23 cellular contexts compared by ENCODE assay signal in the genomic region with DNA sequence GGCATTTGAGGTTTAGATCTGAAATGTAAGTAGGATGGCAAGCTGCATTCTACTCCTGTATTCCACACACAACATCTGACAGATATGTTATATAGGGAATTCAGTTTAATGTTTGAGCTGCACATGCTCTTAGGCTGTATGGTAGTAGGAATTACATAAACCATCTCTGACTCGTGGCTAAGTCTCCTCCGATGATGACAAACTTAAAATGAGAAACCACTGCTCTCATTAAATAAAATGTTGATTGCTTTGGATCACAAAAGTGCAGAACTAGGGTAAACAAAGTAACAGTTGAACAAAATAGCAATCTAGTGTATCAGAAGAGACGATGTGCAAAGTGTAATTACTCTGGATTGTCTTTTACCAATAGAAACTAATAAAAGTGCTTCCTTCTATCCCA. TPM values are rescaled to one million over a fixed set of nuclear protein-coding genes. Genes with fewer than 3 reads are reported as not detected.
DNase-seq lines count a peak whose midpoint lies in the region; ATAC-seq, FAIRE-seq and TF ChIP-seq lines count a peak whose summit lies in the region.
"Had no signal": no experiment of that assay in that cellular context is flagged by ENCODE, and none has a peak within 500 bp of the region (broad histone marks: within the 10 kb centered on the region; RNA-seq: fewer than 3 reads in every experiment).

No MANE protein-coding gene starts in this region.

- TF ChIP-seq RAD21 in IMR-90 (IDR thresholded peaks at IDR 0.05; ENCODE audit: low read length) = no peak

- H3K4me3 ChIP-seq in IMR-90 (ENCODE audit: insufficient read depth, low read depth, low read length) = no peak overlapping the region
- no peak overlapping the region for H3K4me3 ChIP-seq in fibroblast of mammary gland (ENCODE audit: control insufficient read depth, low read depth, low read length)
- H3K4me3 ChIP-seq in smooth muscle cell = no peak overlapping the region
- H3K4me3 ChIP-seq: GM23338, HAP-1, PC-9, SJSA1 had no signal

- H3K4me1 ChIP-seq in IMR-90 (ENCODE audit: control insufficient read depth, insufficient read depth, low read length) (peaks cover 6% of the 10 kb centered on the region), smooth muscle cell (ENCODE audit: low read depth) (peaks cover 17% of the 10 kb centered on the region)

- H4K20me1 ChIP-seq in IMR-90 (ENCODE audit: insufficient read depth, low read length) (no peaks in the 10 kb centered on the region), smooth muscle cell (ENCODE audit: low read depth) (no peaks in the 10 kb centered on the region)

- intact Hi-C loops in IMR-90 (cut with micrococcal nuclease) (no loop called here), cardiac septum (cut with DNase I) (loop anchor here (2.0 kb wide), 1 partner anchor 48 kb away; no protein-coding TSS in a partner anchor)

- H3K4me2 ChIP-seq in IMR-90 (ENCODE audit: low read depth, low read length) (no peak overlapping the region; the same call in 1 of the 2 replicates), smooth muscle cell (peak overlapping the region; percentile 4)
- H3K4me2 ChIP-seq: GM23338, KMS-11, PC-9 had no signal

- H3F3A ChIP-seq in smooth muscle cell (ENCODE audit: low read depth) = peaks cover 7% of the 10 kb centered on the region

- H3K27ac ChIP-seq in IMR-90 (ENCODE audit: insufficient read depth, low read length) (no peak overlapping the region), smooth muscle cell (ENCODE audit: low read depth) (peak overlapping the region; percentile 3)
- H3K27ac ChIP-seq: C4-2B, KMS-11, PC-9, SJSA1 had no signal

- H3K23ac ChIP-seq in IMR-90 (ENCODE audit: low read depth, low read length) = no peak overlapping the region

- H4K8ac ChIP-seq in IMR-90 (ENCODE audit: low read depth in 2 of 2, low read length in 2 of 2) = peak overlapping the region; percentile 8 to 64; a peak in 2 of 4 replicates

- ATAC-seq in IMR-90 (ENCODE audit: low read depth) = peak; percentile 35; the same call in 1 of the 2 replicates
- ATAC-seq: GM23338, Right ventricle myocardium inferior had no signal

- in situ Hi-C loops in IMR-90 (cut with MboI; ENCODE audit: low sequenced_read_pairs) = no loop called here

- no peak overlapping the region for H3K56ac ChIP-seq in IMR-90 (ENCODE audit: extremely low read depth, insufficient read depth, low read length)

- no peaks in the 10 kb centered on the region for H3K36me3 ChIP-seq in IMR-90 (ENCODE audit: control insufficient read depth, insufficient read depth, low read length)
- H3K36me3 ChIP-seq in smooth muscle cell (ENCODE audit: low read depth) = no peaks in the 10 kb centered on the region
- H3K36me3 ChIP-seq: HAP-1, SJSA1 had no signal

- H3K18ac ChIP-seq in IMR-90 (ENCODE audit: low read depth, low read length) = peak overlapping the region; percentile 82

- DNase-seq in H54 (ENCODE audit: insufficient read length, low spot score) (no peak), IMR-90 (peak; percentile 26), fibroblast of mammary gland (ENCODE audit: low read depth) (peak; percentile 38), smooth muscle cell (lab: John Stamatoyannopoulos, UW; ENCODE audit: unreplicated experiment) (no peak), middle frontal gyrus (ENCODE audit: extremely low spot score, low spot score) (no peak), cardiac septum (ENCODE audit: low spot score) (no peak), nucleus accumbens (lab: John Stamatoyannopoulos, UW) (no peak)
- DNase-seq: Calu3; DND-41; MM.1S; NCI-H2029; NCI-H446; NCI-H524 treated with DMSO at 0.1 percent for 48 hours; NCI-H774; NK-92 treated with Interleukin-12 subunit alpha and Interleukin-12 subunit beta, amount 100 ng/mL, for 24 hours; PC-9 had no signal

- no peak overlapping the region for H2AK9ac ChIP-seq in IMR-90 (replicated peaks; ENCODE audit: low read depth, low read length, poor library complexity)

- peak overlapping the region; percentile 71 for H2BK15ac ChIP-seq in IMR-90 (ENCODE audit: low read depth, low read length)

- H3K4ac ChIP-seq in IMR-90 (ENCODE audit: low read depth, low read length) = peak overlapping the region; percentile 3; the same call in 1 of the 2 replicates

- H2AK5ac ChIP-seq in IMR-90 (ENCODE audit: low read depth, low read length) = peak overlapping the region; percentile 65; the same call in 1 of the 2 replicates

- H2AFZ ChIP-seq in IMR-90 (replicated peaks; ENCODE audit: low read length, poor library complexity) = no peak overlapping the region
- H2AFZ ChIP-seq in smooth muscle cell (ENCODE audit: low read depth) = peak overlapping the region; percentile 82
- H2AFZ ChIP-seq: GM23338, PC-9 had no signal

- no peak overlapping the region for H4K91ac ChIP-seq in IMR-90 (ENCODE audit: insufficient read depth, low read depth, low read length)

- no peak for TF ChIP-seq POLR2A in H54 (IDR thresholded peaks at IDR 0.05; ENCODE audit: low read depth, low read length)
- no peak for TF ChIP-seq POLR2A in IMR-90 (IDR thresholded peaks at IDR 0.05; ENCODE audit: low read depth, low read length)

- H3K9me3 ChIP-seq in IMR-90 (ENCODE audit: control insufficient read depth, insufficient read depth, low read length) (no peaks in the 10 kb centered on the region), smooth muscle cell (replicated peaks; ENCODE audit: low read depth) (no peaks in the 10 kb centered on the region)
- H3K9me3 ChIP-seq: HAP-1 had no signal

- CTCF ChIA-PET in IMR-90 (lab: Yijun Ruan, JAX) = interaction anchor here (1.0 kb wide), 1 partner anchor 104 kb away, joined by 3 read pairs; no protein-coding TSS in a partner anchor

- peak; percentile 76 for FAIRE-seq in H54 (lab: Jason Lieb, UNC)
- FAIRE-seq: GM18507 had no signal

- peak overlapping the region; percentile 6; the same call in 1 of the 2 replicates for H4K5ac ChIP-seq in IMR-90 (ENCODE audit: low read depth, low read length)

- TF ChIP-seq CTCF in IMR-90 (conservative IDR thresholded peaks at IDR 0.05; ENCODE audit: low read depth, low read length) (no peak), fibroblast of mammary gland (conservative IDR thresholded peaks at IDR 0.05; ENCODE audit: control insufficient read depth, insufficient read depth, low read depth, low read length) (no peak), smooth muscle cell (IDR thresholded peaks at IDR 0.05; ENCODE audit: borderline replicate concordance, insufficient read depth, poor library complexity, severe bottlenecking) (no peak)

- H2BK20ac ChIP-seq in IMR-90 (ENCODE audit: low read depth, low read length) = peak overlapping the region; percentile 30

- no peak overlapping the region for H3K9ac ChIP-seq in IMR-90 (ENCODE audit: low read depth, low read length)
- H3K9ac ChIP-seq in smooth muscle cell (ENCODE audit: low read depth) = no peak overlapping the region
- H3K9ac ChIP-seq: KMS-11 had no signal

- dilution Hi-C loops in IMR-90 (cut with HindIII; ENCODE audit: low sequenced_read_pairs, unreplicated experiment) = no loop called here

- no peaks in the 10 kb centered on the region for H3K79me2 ChIP-seq in smooth muscle cell (ENCODE audit: low read depth)

- POLR2A ChIA-PET in IMR-90 (lab: Charles Lee; ENCODE audit: unreplicated experiment) = no interaction called here

- H2BK120ac ChIP-seq in IMR-90 (ENCODE audit: low read depth, low read length) = peak overlapping the region; percentile 72

- H3K27me3 ChIP-seq in IMR-90 (ENCODE audit: control insufficient read depth, insufficient read depth, low read length) (no peaks in the 10 kb centered on the region), smooth muscle cell (ENCODE audit: low read depth) (no peaks in the 10 kb centered on the region)
- H3K27me3 ChIP-seq: SJSA1 had no signal

- H3K9me1 ChIP-seq in IMR-90 (ENCODE audit: insufficient read depth, low read length) = no peaks in the 10 kb centered on the region

- no CpG with 5 or more reads among the region's 3 CpGs for WGBS in IMR-90 (ENCODE audit: extremely low coverage in 2 of 2, insufficient read length in 1 of 2), 2 experiments
- 34% methylated on average over 3 of the region's 3 CpGs for WGBS in smooth muscle cell (ENCODE audit: low lambda C conversion rate)

- H3K14ac ChIP-seq in IMR-90 (replicated peaks; ENCODE audit: low read depth, low read length) = peak overlapping the region; percentile 29; the same call in 1 of the 2 replicates

- BruUV-seq in IMR-90 (replicated peaks; lab: Mats Ljungman, UMichigan) = no TSS peak

- peak overlapping the region; percentile 21 for H2BK5ac ChIP-seq in IMR-90 (ENCODE audit: low read depth, low read length, poor library complexity, severe bottlenecking)

- no peaks in the 10 kb centered on the region for H3K79me1 ChIP-seq in IMR-90 (ENCODE audit: low read depth in 1 of 2, low read length in 2 of 2)

TF ChIP-seq in IMR-90, 13 proteins besides CTCF, POLR2A, EP300 and RAD21 (continues in another document):
- no peak for TF ChIP-seq USF2 (IDR thresholded peaks at IDR 0.05; ENCODE audit: low read depth, low read length)
- TF ChIP-seq CHD1 (IDR thresholded peaks at IDR 0.05; ENCODE audit: low read depth, low read length) = no peak
- no peak for TF ChIP-seq BHLHE40 (IDR thresholded peaks at IDR 0.05; ENCODE audit: low read depth, low read length)
- no peak for TF ChIP-seq CEBPB (IDR thresholded peaks at IDR 0.05; ENCODE audit: low read depth, low read length)
- no peak for TF ChIP-seq SMC3 (IDR thresholded peaks at IDR 0.05; ENCODE audit: low read depth, low read length)
- no peak for TF ChIP-seq FOS (IDR thresholded peaks at IDR 0.05; ENCODE audit: low read depth, low read length)
- TF ChIP-seq MAFK (IDR thresholded peaks at IDR 0.05; ENCODE audit: low read depth, low read length) = no peak
- no peak for TF ChIP-seq MXI1 (IDR thresholded peaks at IDR 0.05; ENCODE audit: borderline replicate concordance, low read depth, low read length)

RNA-seq across cellular contexts. Expression of gene WDR75, which starts 50.1 kb away (rescaled TPM):
- total RNA-seq in IMR-90 (2012; rRNA removed) = 52.2 and 56.9 TPM in 2 replicates
- polyA plus RNA-seq in IMR-90 (2012; rRNA removed) = 17.6 and 21.7 TPM in 2 replicates
- 4.6 and 4.9 TPM in 2 replicates for polyA plus RNA-seq in IMR-90 (2012; cell fraction: cytosol; rRNA removed)
- polyA plus RNA-seq in IMR-90 (2012; cell fraction: nucleus; rRNA removed; ENCODE audit: low replicate concordance) = 8.3 and 53.6 TPM in 2 replicates
- total RNA-seq in smooth muscle cell = 63.0 and 67.4 TPM in 2 replicates
- polyA plus RNA-seq in smooth muscle cell = 22.7 and 28.4 TPM in 2 replicates
- total RNA-seq in cardiac septum = 13.8 TPM

Comparison
In these comparisons a context has a peak if more than half of its experiments do, and no peak if none do; other contexts are left out.
1. DNase-seq: peak in IMR-90 (single experiment) and fibroblast of mammary gland (single experiment); none in H54 (single experiment), smooth muscle cell (single experiment), middle frontal gyrus (single experiment), cardiac septum (single experiment) and nucleus accumbens (0 of 56).